ENCODE assay signal across 8 cellular contexts in the genomic region with DNA sequence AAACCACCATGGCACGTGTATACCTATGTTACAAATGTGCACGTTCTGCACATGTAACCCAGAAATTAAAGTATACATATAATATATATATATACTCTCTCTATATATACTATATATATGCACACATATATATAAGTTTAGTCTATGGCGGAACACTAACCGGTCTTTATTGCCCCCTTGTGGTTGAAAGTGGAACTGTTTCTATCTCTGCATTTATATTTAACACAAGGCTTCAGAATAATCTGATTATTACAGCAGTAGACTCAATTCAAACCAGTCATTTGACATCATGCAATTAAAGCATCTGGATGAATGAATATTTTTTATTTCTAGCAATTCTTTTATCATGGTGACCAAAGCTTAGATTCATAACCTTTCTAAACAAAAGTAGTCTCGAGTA. TPM values are rescaled to one million over a fixed set of nuclear protein-coding genes. Genes with fewer than 3 reads are reported as not detected.
DNase-seq lines count a peak whose midpoint lies in the region; ATAC-seq, FAIRE-seq and TF ChIP-seq lines count a peak whose summit lies in the region.

No MANE protein-coding gene starts in this region.

- TF ChIP-seq CTCF in GM12878 (IDR thresholded peaks at IDR 0.05 in 2 of 3, conservative IDR thresholded peaks at IDR 0.05 in 1 of 3; ENCODE audit: control insufficient read depth in 2 of 3, extremely low read depth in 1 of 3, insufficient read depth in 1 of 3, low read depth in 3 of 3, low read length in 3 of 3) (peak; percentile 45 to 60 (median 55); a peak in 5 of 6 replicates), HepG2 (CRISPR knock-in tag; IDR thresholded peaks at IDR 0.05) (peak; percentile 42; the same call in 1 of the 2 replicates)

- peak; percentile 82 for ATAC-seq in GM12878
- no peak for ATAC-seq in HepG2
- no peak for ATAC-seq in GM21576 (IDR thresholded peaks at IDR 0.05; ENCODE audit: unreplicated experiment)
- ATAC-seq in HG02678 (IDR thresholded peaks at IDR 0.05; ENCODE audit: unreplicated experiment), result no peak

- H3K9me3 ChIP-seq in GM12878 (replicated peaks; ENCODE audit: control insufficient read depth, insufficient read depth, low read length) (no peaks in the 10 kb centered on the region), HepG2 (ENCODE audit: low read length) (no peaks in the 10 kb centered on the region)

- SMC1A ChIA-PET in GM12878 (lab: Charles Lee; ENCODE audit: uncharacterized antibody, unreplicated experiment), result interaction anchor here (1.0 to 1.2 kb wide), 3 partner anchors 9 to 284 kb away, joined by 3 read pairs; no protein-coding TSS in a partner anchor

- RAD21 ChIA-PET in GM12878 (lab: Charles Lee; ENCODE audit: unreplicated experiment), result interaction anchor here (0.6 to 0.7 kb wide), 2 partner anchors 189 to 263 kb away, joined by 3 read pairs; a partner anchor contains a TSS

- H2AFZ ChIP-seq in GM12878 (ENCODE audit: control insufficient read depth, low read depth, low read length) (no peak overlapping the region), HepG2 (ENCODE audit: low read length) (no peak overlapping the region)

- DNase-seq in NCI-H510A treated with DMSO at 0.1 percent for 48 hours (lab: John Stamatoyannopoulos, UW) (peak; percentile 54), NCI-H510A (lab: John Stamatoyannopoulos, UW) (no peak), H4 (ENCODE audit: low spot score) (peak; percentile 4), NCI-H2227 (lab: John Stamatoyannopoulos, UW; ENCODE audit: unreplicated experiment) (peak; percentile 84), GM12878 (ENCODE audit: low read depth, low spot score) (peak; percentile 11), HepG2 (ENCODE audit: low spot score) (peak; percentile 10)

- TF ChIP-seq RAD21 in GM12878 (IDR thresholded peaks at IDR 0.05; ENCODE audit: insufficient read depth, low read depth, low read length) (peak; percentile 58), HepG2 (CRISPR knock-in tag; IDR thresholded peaks at IDR 0.05) (no peak)

- H3K4me1 ChIP-seq in GM12878 (ENCODE audit: control insufficient read depth, insufficient read depth, low read length), result no peaks in the 10 kb centered on the region
- H3K4me1 ChIP-seq in HepG2 (ENCODE audit: insufficient read depth, low read length), result no peaks in the 10 kb centered on the region

- FAIRE-seq in GM12878 (lab: Jason Lieb, UNC) (peak; percentile 7), HepG2 (lab: Jason Lieb, UNC) (no peak)

- H3K4me3 ChIP-seq in GM12878 (no peak overlapping the region), HepG2 (replicated peaks in 1 of 3; ENCODE audit: insufficient read depth in 1 of 3, low read depth in 2 of 3, low read length in 3 of 3) (no peak overlapping the region)

- POLR2A ChIA-PET in GM12878 (lab: Charles Lee) (no interaction called here), HepG2 (lab: Yijun Ruan, JAX) (no interaction called here)

- CTCF ChIA-PET in GM12878 (lab: Yijun Ruan, JAX), result interaction anchor here (1.1 to 2.5 kb wide), 7 partner anchors 21 to 327 kb away, joined by 3 to 5 read pairs (median 4); a partner anchor contains a TSS
- CTCF ChIA-PET in HepG2 (lab: Yijun Ruan, JAX; ENCODE audit: low intra/inter-chr PET ratio, low total read pairs), result interaction anchor here (0.7 to 2.0 kb wide), 2 partner anchors 127 to 129 kb away, joined by 3 to 20 read pairs; no protein-coding TSS in a partner anchor

- 12% methylated on average over 5 of the region's 5 CpGs for WGBS in GM12878 (ENCODE audit: insufficient coverage, insufficient replicate concordance, low lambda C conversion rate, missing lambda C conversion rate)
- 3% methylated on average over 5 of the region's 5 CpGs for WGBS in HepG2 (ENCODE audit: low lambda C conversion rate)

- H3K9ac ChIP-seq in GM12878 (ENCODE audit: control insufficient read depth, insufficient read depth, low read length) (no peak overlapping the region), HepG2 (ENCODE audit: insufficient read depth, low read depth, low read length) (no peak overlapping the region)

- BruUV-seq in GM12878 (replicated peaks; lab: Mats Ljungman, UMichigan), result no TSS peak
- BruUV-seq in HepG2 (replicated peaks; lab: Mats Ljungman, UMichigan), result no TSS peak

- no peaks in the 10 kb centered on the region for H4K20me1 ChIP-seq in GM12878 (ENCODE audit: control insufficient read depth, insufficient read depth)
- no peaks in the 10 kb centered on the region for H4K20me1 ChIP-seq in HepG2 (ENCODE audit: insufficient read depth, low read length)

- H3K27ac ChIP-seq in GM12878 (ENCODE audit: control insufficient read depth, insufficient read depth) (no peak overlapping the region), HepG2 (ENCODE audit: extremely low read length, insufficient read depth, low read length) (no peak overlapping the region)

- H3K27me3 ChIP-seq in GM12878 (replicated peaks in 1 of 2; ENCODE audit: control insufficient read depth in 2 of 2, insufficient read depth in 2 of 2, low read length in 1 of 2) (no peaks in the 10 kb centered on the region), HepG2 (ENCODE audit: control insufficient read depth in 1 of 2, insufficient read depth in 2 of 2, low read length in 2 of 2) (no peaks in the 10 kb centered on the region)

- H3K79me2 ChIP-seq in GM12878 (ENCODE audit: control insufficient read depth, insufficient read depth, low read length), result no peaks in the 10 kb centered on the region
- no peaks in the 10 kb centered on the region for H3K79me2 ChIP-seq in HepG2 (ENCODE audit: insufficient read depth, low read length)

- no peak overlapping the region for H3K4me2 ChIP-seq in GM12878 (ENCODE audit: control insufficient read depth, insufficient read depth)
- H3K4me2 ChIP-seq in HepG2 (ENCODE audit: low read depth, low read length), result no peak overlapping the region

- TF ChIP-seq EP300 in GM12878 (IDR thresholded peaks at IDR 0.05; ENCODE audit: borderline replicate concordance in 1 of 2, control insufficient read depth in 1 of 2, low read depth in 2 of 2, low read length in 2 of 2), result no peak
- TF ChIP-seq EP300 in HepG2 (IDR thresholded peaks at IDR 0.05; ENCODE audit: low read depth in 2 of 2, low read length in 2 of 2), result no peak
- TF ChIP-seq EP300 in HepG2 (CRISPR knock-in tag; IDR thresholded peaks at IDR 0.05; ENCODE audit: borderline replicate concordance), result no peak

- H3K36me3 ChIP-seq in GM12878 (ENCODE audit: control insufficient read depth in 2 of 2, insufficient read depth in 2 of 2, low read length in 1 of 2), result no peaks in the 10 kb centered on the region
- H3K36me3 ChIP-seq in HepG2 (replicated peaks in 1 of 2; ENCODE audit: control insufficient read depth in 1 of 2, insufficient read depth in 2 of 2, low read length in 2 of 2), result no peaks in the 10 kb centered on the region

- in situ Hi-C loops in GM12878 (cut with MboI), result no loop called here
- in situ Hi-C loops in HepG2 (cut with HindIII; ENCODE audit: extremely low pct_ligation_motif_present, low pct_unique_long_range_greater_than_20kb), result loop anchor here (25.0 kb wide), 1 partner anchor 280 kb away; no protein-coding TSS in a partner anchor

- intact Hi-C loops in GM12878 (cut with micrococcal nuclease; ENCODE audit: unreplicated experiment), result loop anchor here (1.0 to 10.0 kb wide), 4 partner anchors 106 to 473 kb away; no protein-coding TSS in a partner anchor
- intact Hi-C loops in HepG2 (cut with micrococcal nuclease; ENCODE audit: unreplicated experiment), result loop anchor here (1.0 to 2.0 kb wide), 3 partner anchors 107 to 284 kb away; a partner anchor contains a TSS

- no peak for TF ChIP-seq POLR2A in GM12878 (IDR thresholded peaks at IDR 0.05; ENCODE audit: low read depth, low read length)
- TF ChIP-seq POLR2A in HepG2 (IDR thresholded peaks at IDR 0.05; ENCODE audit: insufficient read depth in 1 of 2, low read depth in 2 of 2, low read length in 2 of 2), result no peak

RNA-seq across cellular contexts. Expression of a gene that starts 14.6 kb away (rescaled TPM):
- total RNA-seq in H4 (2014; rRNA removed; shearing (Covaris generic)), result 0.74 and 0.94 TPM in 2 replicates
- total RNA-seq in GM12878 (2013; cell fraction: nucleolus; rRNA removed), result 1.0 and 1.1 TPM in 2 replicates
- total RNA-seq in GM12878 (2014; rRNA removed) (0.28 and 0.49 TPM in 2 replicates), GM12878 (2014; rRNA removed; fragmentation: Illumina TruSeq; extraction: Trizol) (0.22 and 0.23 TPM in 2 replicates), GM12878 (2021) (0.08 and 0.21 TPM in 2 replicates), HepG2 (2016; rRNA removed; fragmentation: Illumina TruSeq; extraction: Trizol) (0.04 TPM in 2 replicates)
- 0.17 TPM for polyA plus RNA-seq in GM12878 (2011; ENCODE audit: low read depth)
- polyA plus RNA-seq in GM12878 (2011; rRNA removed) (0.30 and 0.65 TPM in 2 replicates), GM12878 (2014; fragmentation: Illumina TruSeq; extraction: Trizol) (0.21 and 0.32 TPM in 2 replicates), GM12878 (2014; fragmentation: Nextera tagmentation; extraction: Ambion mirVana) (under 1 TPM; 0.05 to 0.08 TPM), GM12878 (2014; rRNA removed) (0.14 and 0.15 TPM in 2 replicates), GM12878 (2016; fragmentation: Nextera tagmentation; extraction: Ambion mirVana) (under 1 TPM; 0.18 to 0.20 TPM), HepG2 (2011; rRNA removed) (0.04 TPM in 1 of 2 replicates, not detected in the other)
- 0.08 and 0.12 TPM in 2 replicates for polyA plus RNA-seq in GM12878 (2011; cell fraction: cytosol; rRNA removed)
- polyA plus RNA-seq in GM12878 (2011; cell fraction: nucleus; rRNA removed), result 0.50 and 0.55 TPM in 2 replicates
- 0.22 and 0.24 TPM in 2 replicates for polyA plus RNA-seq in GM12878 (2012)
- polyA minus RNA-seq in GM12878 (2011; rRNA and poly(A)+ RNA removed), result 0.22 and 0.31 TPM in 2 replicates
- not detected in 2 replicates for polyA minus RNA-seq in GM12878 (2011; cell fraction: cytosol; rRNA and poly(A)+ RNA removed)
- polyA minus RNA-seq in GM12878 (2011; cell fraction: nucleus; rRNA and poly(A)+ RNA removed), result 0.19 and 0.24 TPM in 2 replicates
- total RNA-seq in HepG2 (2016; cell fraction: cytosol; rRNA removed; fragmentation: Illumina TruSeq; extraction: Trizol; ENCODE audit: low read depth), result not detected in 2 replicates
- total RNA-seq in HepG2 (2016; cell fraction: insoluble cytoplasmic fraction; rRNA removed; fragmentation: Illumina TruSeq; extraction: Trizol), result 0.04 and 0.10 TPM in 2 replicates
- 0.03 and 0.07 TPM in 2 replicates for total RNA-seq in HepG2 (2016; cell fraction: membrane; rRNA removed; fragmentation: Illumina TruSeq; extraction: Trizol)
- total RNA-seq in HepG2 (2016; cell fraction: nucleus; rRNA removed; fragmentation: Illumina TruSeq; extraction: Trizol), result 0.09 TPM in 2 replicates
- polyA plus RNA-seq in HepG2 (2011; cell fraction: cytosol; rRNA removed), result 0.03 TPM in 1 of 2 replicates, not detected in the other
- polyA plus RNA-seq in HepG2 (2011; cell fraction: nucleus; rRNA removed), result 0.05 TPM in 1 of 2 replicates, not detected in the other
- 0.03 and 0.07 TPM in 2 replicates for polyA plus RNA-seq in HepG2 (2012)
- polyA plus RNA-seq in HepG2 (2016; cell fraction: cytosol; fragmentation: Illumina TruSeq; extraction: Trizol; ENCODE audit: low read depth), result not detected in 2 replicates
- polyA plus RNA-seq in HepG2 (2016; cell fraction: insoluble cytoplasmic fraction; fragmentation: Illumina TruSeq; extraction: Trizol; ENCODE audit: low read depth), result 0.08 and 0.12 TPM in 2 replicates
- 0.03 TPM in 1 of 2 replicates, not detected in the other for polyA plus RNA-seq in HepG2 (2016; cell fraction: membrane; fragmentation: Illumina TruSeq; extraction: Trizol; ENCODE audit: low read depth)
- polyA plus RNA-seq in HepG2 (2016; cell fraction: nucleus; fragmentation: Illumina TruSeq; extraction: Trizol; ENCODE audit: insufficient read depth, low read depth), result 0.12 TPM in 1 of 2 replicates, not detected in the other
- polyA minus RNA-seq in HepG2 (2011; rRNA and poly(A)+ RNA removed; ENCODE audit: low replicate concordance), result not detected in 2 replicates
- polyA minus RNA-seq in HepG2 (2011; cell fraction: cytosol; rRNA and poly(A)+ RNA removed), result not detected in 2 replicates
- not detected in 2 replicates for polyA minus RNA-seq in HepG2 (2011; cell fraction: nucleus; rRNA and poly(A)+ RNA removed)

RNA-seq across cellular contexts. Expression of a gene that starts 40.9 kb away (rescaled TPM):
- 0.02 TPM in 1 of 2 replicates, not detected in the other for total RNA-seq in H4 (2014; rRNA removed; shearing (Covaris generic))
- total RNA-seq in GM12878 (2013; cell fraction: nucleolus; rRNA removed), result not detected in 2 replicates
- total RNA-seq in GM12878 (2014; rRNA removed) (not detected in 2 replicates), GM12878 (2014; rRNA removed; fragmentation: Illumina TruSeq; extraction: Trizol) (not detected in 2 replicates), GM12878 (2021) (not detected in 2 replicates), HepG2 (2016; rRNA removed; fragmentation: Illumina TruSeq; extraction: Trizol) (0.20 and 0.27 TPM in 2 replicates)
- not detected for polyA plus RNA-seq in GM12878 (2011; ENCODE audit: low read depth)
- polyA plus RNA-seq in GM12878 (2011; rRNA removed) (not detected in 2 replicates), GM12878 (2014; fragmentation: Illumina TruSeq; extraction: Trizol) (not detected in 2 replicates), GM12878 (2014; fragmentation: Nextera tagmentation; extraction: Ambion mirVana) (not detected), GM12878 (2014; rRNA removed) (not detected in 2 replicates), GM12878 (2016; fragmentation: Nextera tagmentation; extraction: Ambion mirVana) (not detected), HepG2 (2011; rRNA removed) (0.15 and 0.29 TPM in 2 replicates)
- not detected in 2 replicates for polyA plus RNA-seq in GM12878 (2011; cell fraction: cytosol; rRNA removed)
- not detected in 2 replicates for polyA plus RNA-seq in GM12878 (2011; cell fraction: nucleus; rRNA removed)
- polyA plus RNA-seq in GM12878 (2012), result not detected in 2 replicates
- not detected in 2 replicates for polyA minus RNA-seq in GM12878 (2011; rRNA and poly(A)+ RNA removed)
- polyA minus RNA-seq in GM12878 (2011; cell fraction: cytosol; rRNA and poly(A)+ RNA removed), result not detected in 2 replicates
- polyA minus RNA-seq in GM12878 (2011; cell fraction: nucleus; rRNA and poly(A)+ RNA removed), result 0.10 TPM in 1 of 2 replicates, not detected in the other
- not detected in 2 replicates for total RNA-seq in HepG2 (2016; cell fraction: cytosol; rRNA removed; fragmentation: Illumina TruSeq; extraction: Trizol; ENCODE audit: low read depth)
- total RNA-seq in HepG2 (2016; cell fraction: insoluble cytoplasmic fraction; rRNA removed; fragmentation: Illumina TruSeq; extraction: Trizol), result 0.31 and 0.41 TPM in 2 replicates
- 0.25 TPM in 1 of 2 replicates, not detected in the other for total RNA-seq in HepG2 (2016; cell fraction: membrane; rRNA removed; fragmentation: Illumina TruSeq; extraction: Trizol)
- total RNA-seq in HepG2 (2016; cell fraction: nucleus; rRNA removed; fragmentation: Illumina TruSeq; extraction: Trizol), result 0.31 and 0.65 TPM in 2 replicates
- 0.93 and 0.94 TPM in 2 replicates for polyA plus RNA-seq in HepG2 (2011; cell fraction: cytosol; rRNA removed)
- 0.61 and 1.0 TPM in 2 replicates for polyA plus RNA-seq in HepG2 (2011; cell fraction: nucleus; rRNA removed)
- 0.11 and 0.47 TPM in 2 replicates for polyA plus RNA-seq in HepG2 (2012)
- polyA plus RNA-seq in HepG2 (2016; cell fraction: cytosol; fragmentation: Illumina TruSeq; extraction: Trizol; ENCODE audit: low read depth), result 0.11 TPM in 1 of 2 replicates, not detected in the other
- polyA plus RNA-seq in HepG2 (2016; cell fraction: insoluble cytoplasmic fraction; fragmentation: Illumina TruSeq; extraction: Trizol; ENCODE audit: low read depth), result 0.11 and 0.20 TPM in 2 replicates
- polyA plus RNA-seq in HepG2 (2016; cell fraction: membrane; fragmentation: Illumina TruSeq; extraction: Trizol; ENCODE audit: low read depth), result 0.18 TPM in 1 of 2 replicates, not detected in the other
- 0.40 and 0.79 TPM in 2 replicates for polyA plus RNA-seq in HepG2 (2016; cell fraction: nucleus; fragmentation: Illumina TruSeq; extraction: Trizol; ENCODE audit: insufficient read depth, low read depth)
- polyA minus RNA-seq in HepG2 (2011; rRNA and poly(A)+ RNA removed; ENCODE audit: low replicate concordance), result 1.2 TPM in 1 of 2 replicates, not detected in the other
- polyA minus RNA-seq in HepG2 (2011; cell fraction: cytosol; rRNA and poly(A)+ RNA removed), result not detected in 2 replicates
- not detected in 2 replicates for polyA minus RNA-seq in HepG2 (2011; cell fraction: nucleus; rRNA and poly(A)+ RNA removed)
